ENCODE assay signal across 26 cellular contexts in genomic region chr5:33398501-33398900, GRCh38.
"Had no signal": no experiment of that assay in that cellular context is flagged by ENCODE, and none has a peak within 500 bp of the region (broad histone marks: within the 10 kb centered on the region; RNA-seq: fewer than 3 reads in every experiment).

No MANE protein-coding gene starts in this region.

- H3K27ac ChIP-seq: left ventricle myocardium inferior, ovary, right atrium auricular region, right lobe of liver, stomach, testis, thyroid gland, transverse colon, upper lobe of left lung, vagina had no signal

- H3K4me3 Mint-ChIP-seq: immature natural killer cell; naive thymus-derived CD4-positive, alpha-beta T cell; natural killer cell treated with Interleukin-12 subunit alpha and Interleukin-12 subunit beta and Interleukin-15 and Interleukin-18, amount 100 ng/mL, for 72 hours; stimulated activated memory B cell treated with anti-CD40 and anti-IgM and Interleukin-4, amounts not matched to agents 10 μg/mL and 1 μg/mL and 100 μg/mL, for 72 hours had no signal

- H3K9me3 Mint-ChIP-seq: natural killer cell treated with Interleukin-12 subunit alpha and Interleukin-12 subunit beta and Interleukin-15 and Interleukin-18, amount 100 ng/mL, for 72 hours had no signal

- H3K27ac Mint-ChIP-seq: immature natural killer cell; naive thymus-derived CD4-positive, alpha-beta T cell; natural killer cell treated with Interleukin-12 subunit alpha and Interleukin-12 subunit beta and Interleukin-15 and Interleukin-18, amount 100 ng/mL, for 72 hours; stimulated activated memory B cell treated with anti-CD40 and anti-IgM and Interleukin-4, amounts not matched to agents 10 μg/mL and 1 μg/mL and 100 μg/mL, for 72 hours had no signal

- H3K4me1 ChIP-seq: left ventricle myocardium inferior, right atrium auricular region, right lobe of liver, stomach, testis, transverse colon, vagina had no signal

- H3K4me1 Mint-ChIP-seq: immature natural killer cell; stimulated activated memory B cell treated with anti-CD40 and anti-IgM and Interleukin-4, amounts not matched to agents 10 μg/mL and 1 μg/mL and 100 μg/mL, for 72 hours had no signal

- H3K36me3 ChIP-seq: left ventricle myocardium inferior, ovary, right atrium auricular region, right lobe of liver, stomach, thyroid gland, transverse colon, upper lobe of left lung, vagina had no signal

- H3K9me3 ChIP-seq: mucosa of descending colon, ovary, right atrium auricular region, right lobe of liver, stomach, testis, thyroid gland, transverse colon, upper lobe of left lung, vagina had no signal

- DNase-seq: hypothalamus; immature natural killer cell; islet precursor cell; left ventricle myocardium inferior; midbrain; mucosa of descending colon; naive thymus-derived CD4-positive, alpha-beta T cell; ovary; right lobe of liver; stimulated activated CD4-positive, alpha-beta T cell treated with anti-CD3 and anti-CD28 coated beads, Interleukin-1b, Interleukin-23, amount 100 ng/mL, for 48 hours; stimulated activated CD4-positive, alpha-beta T cell treated with anti-CD3 and anti-CD28 coated beads, Interleukin-2, amount 100 ng/mL, for 48 hours; stimulated activated CD4-positive, alpha-beta T cell treated with anti-CD3 and anti-CD28 coated beads, Interleukin-4, amount 100 ng/mL, for 4 hours; stimulated activated CD8-positive, alpha-beta memory T cell treated with anti-CD3 and anti-CD28 coated beads, Interleukin-4, amount 100 ng/mL, for 48 hours; stimulated activated naive CD8-positive, alpha-beta T cell treated with anti-CD3 and anti-CD28 coated beads, Interleukin-15, Interleukin-2, amounts not matched to agents 100 U/mL and 50 U/mL, for 24 hours; stomach; testis; thyroid gland; transverse colon; upper lobe of left lung had no signal

- H3K27me3 Mint-ChIP-seq: progenitor cell of endocrine pancreas had no signal

- H3K4me2 ChIP-seq: smooth muscle cell had no signal

- H3K27me3 ChIP-seq: ovary, right atrium auricular region, right lobe of liver, stomach, testis, thyroid gland, transverse colon, upper lobe of left lung, vagina had no signal

- H3K36me3 Mint-ChIP-seq: immature natural killer cell; natural killer cell treated with Interleukin-12 subunit alpha and Interleukin-12 subunit beta and Interleukin-15 and Interleukin-18, amount 100 ng/mL, for 72 hours; stimulated activated memory B cell treated with anti-CD40 and anti-IgM and Interleukin-4, amounts not matched to agents 10 μg/mL and 1 μg/mL and 100 μg/mL, for 72 hours had no signal

- H3K4me3 ChIP-seq: left ventricle myocardium inferior, lung, mucosa of descending colon, ovary, right atrium auricular region, right lobe of liver, smooth muscle cell, stomach, testis, thyroid gland, transverse colon, upper lobe of left lung, vagina had no signal
